In the genomic region with DNA sequence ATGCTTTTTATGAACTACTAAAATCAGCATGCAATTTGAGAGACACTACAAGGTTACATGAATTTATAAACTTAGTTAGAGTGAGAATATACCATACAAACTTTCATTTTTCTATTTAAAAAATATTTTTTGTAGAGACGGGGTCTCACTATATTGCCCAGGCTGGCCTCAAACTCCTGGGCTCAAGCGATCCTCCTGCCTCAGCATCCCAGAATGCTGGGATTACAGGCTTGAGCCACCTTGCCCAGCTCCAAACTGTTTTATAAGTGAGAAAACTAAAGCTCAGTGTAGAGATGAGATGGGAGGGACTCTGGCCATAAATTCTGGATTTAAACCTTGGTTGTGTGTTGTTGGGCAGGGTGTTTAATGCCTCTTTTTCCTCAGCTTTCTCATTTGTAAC, we compare ENCODE assay signal across 1 cellular context.
TF ChIP-seq lines count a peak whose summit lies in the region.

No MANE protein-coding gene starts in this region.

TF ChIP-seq in GM23338, 12 proteins besides CTCF, POLR2A, EP300 and RAD21 (continued from another document):
- TF ChIP-seq, protein P1, sequence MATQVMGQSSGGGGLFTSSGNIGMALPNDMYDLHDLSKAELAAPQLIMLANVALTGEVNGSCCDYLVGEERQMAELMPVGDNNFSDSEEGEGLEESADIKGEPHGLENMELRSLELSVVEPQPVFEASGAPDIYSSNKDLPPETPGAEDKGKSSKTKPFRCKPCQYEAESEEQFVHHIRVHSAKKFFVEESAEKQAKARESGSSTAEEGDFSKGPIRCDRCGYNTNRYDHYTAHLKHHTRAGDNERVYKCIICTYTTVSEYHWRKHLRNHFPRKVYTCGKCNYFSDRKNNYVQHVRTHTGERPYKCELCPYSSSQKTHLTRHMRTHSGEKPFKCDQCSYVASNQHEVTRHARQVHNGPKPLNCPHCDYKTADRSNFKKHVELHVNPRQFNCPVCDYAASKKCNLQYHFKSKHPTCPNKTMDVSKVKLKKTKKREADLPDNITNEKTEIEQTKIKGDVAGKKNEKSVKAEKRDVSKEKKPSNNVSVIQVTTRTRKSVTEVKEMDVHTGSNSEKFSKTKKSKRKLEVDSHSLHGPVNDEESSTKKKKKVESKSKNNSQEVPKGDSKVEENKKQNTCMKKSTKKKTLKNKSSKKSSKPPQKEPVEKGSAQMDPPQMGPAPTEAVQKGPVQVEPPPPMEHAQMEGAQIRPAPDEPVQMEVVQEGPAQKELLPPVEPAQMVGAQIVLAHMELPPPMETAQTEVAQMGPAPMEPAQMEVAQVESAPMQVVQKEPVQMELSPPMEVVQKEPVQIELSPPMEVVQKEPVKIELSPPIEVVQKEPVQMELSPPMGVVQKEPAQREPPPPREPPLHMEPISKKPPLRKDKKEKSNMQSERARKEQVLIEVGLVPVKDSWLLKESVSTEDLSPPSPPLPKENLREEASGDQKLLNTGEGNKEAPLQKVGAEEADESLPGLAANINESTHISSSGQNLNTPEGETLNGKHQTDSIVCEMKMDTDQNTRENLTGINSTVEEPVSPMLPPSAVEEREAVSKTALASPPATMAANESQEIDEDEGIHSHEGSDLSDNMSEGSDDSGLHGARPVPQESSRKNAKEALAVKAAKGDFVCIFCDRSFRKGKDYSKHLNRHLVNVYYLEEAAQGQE (IDR thresholded peaks at IDR 0.05; ENCODE audit: unreplicated experiment) = no peak
- TF ChIP-seq CREB1 (CRISPR knock-in tag; IDR thresholded peaks at IDR 0.05; ENCODE audit: low read depth) = no peak
- no peak for TF ChIP-seq ETS1 (IDR thresholded peaks at IDR 0.05)
- no peak for TF ChIP-seq ZNF462 (CRISPR knock-in tag; IDR thresholded peaks at IDR 0.05)
- TF ChIP-seq EZH2 (IDR thresholded peaks at IDR 0.05; ENCODE audit: low read depth, unreplicated experiment) = no peak
- no peak for TF ChIP-seq EZH2phosphoT487 (IDR thresholded peaks at IDR 0.05; ENCODE audit: unreplicated experiment)
- no peak for TF ChIP-seq POLR2AphosphoS5 (IDR thresholded peaks at IDR 0.05; ENCODE audit: low read depth)
- TF ChIP-seq STAT1 (IDR thresholded peaks at IDR 0.05; ENCODE audit: unreplicated experiment) = no peak
